Comparison of ENCODE assay signal across 20 cellular contexts in genomic region chr11:85086511-85087284, GRCh38.
A peak's percentile ranks its signal among the peaks of the same experiment; 100 is the strongest.
DNase-seq lines count a peak whose midpoint lies in the region; ATAC-seq and TF ChIP-seq lines count a peak whose summit lies in the region.
"Had no signal": no experiment of that assay in that cellular context is flagged by ENCODE, and none has a peak within 500 bp of the region (broad histone marks: within the 10 kb centered on the region; RNA-seq: fewer than 3 reads in every experiment).

No MANE protein-coding gene starts in this region.

- no peak for ATAC-seq in HG02798 (IDR thresholded peaks at IDR 0.05; ENCODE audit: poor library complexity, unreplicated experiment)
- ATAC-seq in natural killer cell treated with Interleukin-12 subunit alpha and Interleukin-12 subunit beta and Interleukin-15 and Interleukin-18, amount 100 ng/mL, for 72 hours: no peak
- ATAC-seq: CD8-positive, alpha-beta T cell; gastroesophageal sphincter; left colon; naive thymus-derived CD8-positive, alpha-beta T cell; sciatic nerve had no signal

- peak overlapping the region; percentile 40; the same call in 1 of the 2 replicates for H3K27ac Mint-ChIP-seq in HFFc6
- H3K27ac Mint-ChIP-seq in natural killer cell treated with Interleukin-12 subunit alpha and Interleukin-12 subunit beta and Interleukin-15 and Interleukin-18, amount 100 ng/mL, for 72 hours: no peak overlapping the region
- H3K27ac Mint-ChIP-seq: CD8-positive, alpha-beta T cell; naive thymus-derived CD8-positive, alpha-beta T cell had no signal

- H3K36me3 Mint-ChIP-seq in HFFc6 (ENCODE audit: low read depth): no peaks in the 10 kb centered on the region
- H3K36me3 Mint-ChIP-seq in natural killer cell treated with Interleukin-12 subunit alpha and Interleukin-12 subunit beta and Interleukin-15 and Interleukin-18, amount 100 ng/mL, for 72 hours: no peaks in the 10 kb centered on the region
- H3K36me3 Mint-ChIP-seq: CD8-positive, alpha-beta T cell had no signal

- no peaks in the 10 kb centered on the region for H3K27me3 Mint-ChIP-seq in HFFc6 (ENCODE audit: insufficient read depth)
- H3K27me3 Mint-ChIP-seq in natural killer cell treated with Interleukin-12 subunit alpha and Interleukin-12 subunit beta and Interleukin-15 and Interleukin-18, amount 100 ng/mL, for 72 hours: no peaks in the 10 kb centered on the region
- H3K27me3 Mint-ChIP-seq: naive thymus-derived CD8-positive, alpha-beta T cell had no signal

- no peak overlapping the region for H3K4me3 ChIP-seq in AG10803 (ENCODE audit: low read length)
- no peak overlapping the region for H3K4me3 ChIP-seq in fibroblast of mammary gland (ENCODE audit: control insufficient read depth, low read depth, low read length)
- H3K4me3 ChIP-seq: dorsolateral prefrontal cortex, gastroesophageal sphincter had no signal

- DNase-seq in AG10803 (ENCODE audit: low read depth): peak; percentile 3
- DNase-seq in HFFc6: no peak
- peak; percentile 62 for DNase-seq in NCI-H69 (lab: John Stamatoyannopoulos, UW)
- DNase-seq in fibroblast of mammary gland (ENCODE audit: low read depth): peak; percentile 28
- no peak for DNase-seq in natural killer cell treated with Interleukin-12 subunit alpha and Interleukin-12 subunit beta and Interleukin-15 and Interleukin-18, amount 100 ng/mL, for 72 hours (ENCODE audit: low spot score)
- DNase-seq in hippocampal formation (lab: John Stamatoyannopoulos, UW): no peak
- DNase-seq: activated CD4-positive, alpha-beta T cell treated with anti-CD3 and anti-CD28 coated beads, Interleukin-2, amount 50 U/mL, for 4 hours; activated effector memory CD4-positive, alpha-beta T cell treated with Interleukin-2 at 50 U/mL for 16 hours; caudate nucleus; CD8-positive, alpha-beta T cell; DMS79 treated with DMSO at 0.1 percent for 48 hours; dorsolateral prefrontal cortex; left colon; naive thymus-derived CD8-positive, alpha-beta T cell; NCI-H524 treated with DMSO at 0.1 percent for 48 hours; OCI-M1; T-helper 2 cell had no signal

- TF ChIP-seq CTCF in AG10803 (conservative IDR thresholded peaks at IDR 0.05; ENCODE audit: low read length) (no peak), HFFc6 (IDR thresholded peaks at IDR 0.05) (no peak), fibroblast of mammary gland (conservative IDR thresholded peaks at IDR 0.05; ENCODE audit: control insufficient read depth, insufficient read depth, low read depth, low read length) (no peak)

- H3K4me1 Mint-ChIP-seq in HFFc6 (ENCODE audit: low read depth): peaks cover 50% of the 10 kb centered on the region
- H3K4me1 Mint-ChIP-seq in natural killer cell treated with Interleukin-12 subunit alpha and Interleukin-12 subunit beta and Interleukin-15 and Interleukin-18, amount 100 ng/mL, for 72 hours (ENCODE audit: low read depth in 2 of 2): no peaks in the 10 kb centered on the region
- H3K4me1 Mint-ChIP-seq: naive thymus-derived CD8-positive, alpha-beta T cell had no signal

- H3K9me3 Mint-ChIP-seq in HFFc6: peaks cover 5% of the 10 kb centered on the region; the same call in 1 of the 2 replicates
- H3K9me3 Mint-ChIP-seq in natural killer cell treated with Interleukin-12 subunit alpha and Interleukin-12 subunit beta and Interleukin-15 and Interleukin-18, amount 100 ng/mL, for 72 hours: peaks cover 27% of the 10 kb centered on the region

- peak overlapping the region; percentile 49; the same call in 1 of the 2 replicates for H3K4me3 Mint-ChIP-seq in HFFc6
- H3K4me3 Mint-ChIP-seq in natural killer cell treated with Interleukin-12 subunit alpha and Interleukin-12 subunit beta and Interleukin-15 and Interleukin-18, amount 100 ng/mL, for 72 hours: no peak overlapping the region
- H3K4me3 Mint-ChIP-seq: CD8-positive, alpha-beta T cell; naive thymus-derived CD8-positive, alpha-beta T cell had no signal

Comparison
In these comparisons a context has a peak if more than half of its experiments do, and no peak if none do; other contexts are left out.
1. DNase-seq: peak in AG10803 (single experiment), NCI-H69 (single experiment) and fibroblast of mammary gland (single experiment); none in HFFc6 (single experiment), natural killer cell treated with Interleukin-12 subunit alpha and Interleukin-12 subunit beta and Interleukin-15 and Interleukin-18, amount 100 ng/mL, for 72 hours (single experiment) and hippocampal formation (0 of 2).